ENCODE assay signal across 11 cellular contexts in the genomic region with DNA sequence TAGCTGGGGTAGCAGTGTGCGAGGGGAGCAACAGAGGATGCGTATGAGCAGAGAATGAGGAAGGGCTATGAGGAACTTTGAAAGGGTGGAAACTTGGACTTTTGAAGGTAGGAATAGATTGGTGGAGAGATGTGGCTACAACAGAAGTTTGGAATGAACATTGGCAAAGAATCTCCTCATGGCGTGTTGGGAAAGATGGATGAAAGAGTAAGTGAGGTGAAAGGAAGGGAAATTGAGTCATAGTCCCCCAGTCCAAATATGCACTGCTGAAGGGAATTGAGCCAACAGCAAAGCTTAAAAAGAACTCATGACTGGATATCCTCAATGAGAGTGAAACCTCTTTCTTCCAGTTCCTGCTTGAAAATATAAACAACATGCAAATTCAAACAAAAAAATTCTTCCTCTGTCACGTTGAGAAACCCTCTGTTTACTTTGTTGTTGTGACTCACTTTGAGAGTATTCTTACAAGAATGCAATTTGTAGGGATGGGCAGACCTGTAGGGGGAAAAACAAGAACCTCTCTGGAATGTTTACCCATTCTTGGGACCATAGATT.
DNase-seq lines count a peak whose midpoint lies in the region; ATAC-seq and TF ChIP-seq lines count a peak whose summit lies in the region.
"Had no signal": no experiment of that assay in that cellular context is flagged by ENCODE, and none has a peak within 500 bp of the region (broad histone marks: within the 10 kb centered on the region; RNA-seq: fewer than 3 reads in every experiment).

No MANE protein-coding gene starts in this region.

- no peak for ATAC-seq in HG03520 (IDR thresholded peaks at IDR 0.05; ENCODE audit: unreplicated experiment)
- ATAC-seq: activated CD4-positive, CD25-positive, alpha-beta regulatory T cell treated with anti-CD3 and anti-CD28 coated beads, Interleukin-2, amount 50 U/mL, for 24 hours had no signal

- H3K4me3 ChIP-seq in epithelial cell of esophagus (ENCODE audit: low read length): no peak overlapping the region
- H3K4me3 ChIP-seq: transverse colon had no signal

- DNase-seq in Caki2 (ENCODE audit: low read depth): peak; percentile 90
- peak; percentile 85 for DNase-seq in NCI-H460 (ENCODE audit: extremely low read depth, low read depth)
- DNase-seq in epithelial cell of esophagus (ENCODE audit: low read depth): peak; percentile 96
- DNase-seq in myocyte (ENCODE audit: low read depth): peak; percentile 54
- DNase-seq in NCI-H446 treated with DMSO at 0.1 percent for 48 hours (lab: John Stamatoyannopoulos, UW): no peak
- no peak for DNase-seq in mesenteric fat pad (ENCODE audit: low spot score)
- no peak for DNase-seq in ecto neural progenitor cell (ENCODE audit: low spot score)
- DNase-seq: NCI-H510A, transverse colon had no signal

- in situ Hi-C loops in Caki2 (cut with HindIII; ENCODE audit: low pct_unique_long_range_greater_than_20kb, low sequenced_read_pairs): no loop called here

- no peak for TF ChIP-seq CTCF in epithelial cell of esophagus (IDR thresholded peaks at IDR 0.05; ENCODE audit: insufficient read depth, low read depth, low read length, missing control alignments)

Comparison
In these comparisons a context has a peak if more than half of its experiments do, and no peak if none do; other contexts are left out.
1. DNase-seq: peak in Caki2 (single experiment), NCI-H460 (single experiment), epithelial cell of esophagus (single experiment) and myocyte (single experiment); none in NCI-H446 treated with DMSO at 0.1 percent for 48 hours (single experiment), mesenteric fat pad (single experiment) and ecto neural progenitor cell (single experiment).